ENCODE assay signal across 8 cellular contexts in genomic region chr17:21252289-21252874, GRCh38. TPM values are rescaled to one million over a fixed set of nuclear protein-coding genes. Genes with fewer than 3 reads are reported as not detected.
A peak's percentile ranks its signal among the peaks of the same experiment; 100 is the strongest.
DNase-seq lines count a peak whose midpoint lies in the region; ATAC-seq and TF ChIP-seq lines count a peak whose summit lies in the region.

No MANE protein-coding gene starts in this region.

- H3K36me3 ChIP-seq in iPS DF 6.9 (ENCODE audit: control insufficient read depth, insufficient read depth, low read length) = no peaks in the 10 kb centered on the region

- peaks cover 2% of the 10 kb centered on the region; the same call in 1 of the 2 replicates for H3K27me3 Mint-ChIP-seq in HFFc6 (ENCODE audit: insufficient read depth)

- H3K4me3 Mint-ChIP-seq in HFFc6 = peak overlapping the region; percentile 82
- H3K4me3 Mint-ChIP-seq in stimulated activated effector memory CD8-positive, alpha-beta T cell treated with anti-CD3 and anti-CD28 coated beads, Interleukin-12 subunit alpha, Interleukin-12 subunit beta, amount 100 ng/mL, for 72 hours = peak overlapping the region; percentile 76

- no peaks in the 10 kb centered on the region for H3K9me3 ChIP-seq in iPS DF 6.9 (ENCODE audit: control insufficient read depth, insufficient read depth, low read length)

- ATAC-seq in stimulated activated effector memory CD8-positive, alpha-beta T cell treated with anti-CD3 and anti-CD28 coated beads, Interleukin-12 subunit alpha, Interleukin-12 subunit beta, amount 100 ng/mL, for 72 hours = peak; percentile 2

- H3K4me1 Mint-ChIP-seq in HFFc6 (ENCODE audit: low read depth) = peaks cover 18% of the 10 kb centered on the region
- H3K4me1 Mint-ChIP-seq in stimulated activated effector memory CD8-positive, alpha-beta T cell treated with anti-CD3 and anti-CD28 coated beads, Interleukin-12 subunit alpha, Interleukin-12 subunit beta, amount 100 ng/mL, for 72 hours = peaks cover 45% of the 10 kb centered on the region

- no peak overlapping the region for H3K27ac Mint-ChIP-seq in HFFc6
- H3K27ac Mint-ChIP-seq in stimulated activated effector memory CD8-positive, alpha-beta T cell treated with anti-CD3 and anti-CD28 coated beads, Interleukin-12 subunit alpha, Interleukin-12 subunit beta, amount 100 ng/mL, for 72 hours = peak overlapping the region; percentile 32

- no peaks in the 10 kb centered on the region for H3K9me3 Mint-ChIP-seq in HFFc6
- H3K9me3 Mint-ChIP-seq in stimulated activated effector memory CD8-positive, alpha-beta T cell treated with anti-CD3 and anti-CD28 coated beads, Interleukin-12 subunit alpha, Interleukin-12 subunit beta, amount 100 ng/mL, for 72 hours = no peaks in the 10 kb centered on the region

- no peaks in the 10 kb centered on the region for H3K36me3 Mint-ChIP-seq in HFFc6 (ENCODE audit: low read depth)
- H3K36me3 Mint-ChIP-seq in stimulated activated effector memory CD8-positive, alpha-beta T cell treated with anti-CD3 and anti-CD28 coated beads, Interleukin-12 subunit alpha, Interleukin-12 subunit beta, amount 100 ng/mL, for 72 hours = no peaks in the 10 kb centered on the region

- TF ChIP-seq CTCF in HFFc6 (IDR thresholded peaks at IDR 0.05) (no peak), VCaP (conservative IDR thresholded peaks at IDR 0.05) (no peak)

- DNase-seq in HFFc6 (no peak), iPS DF 6.9 (ENCODE audit: low read depth, low spot score) (no peak), NCI-H345 (lab: John Stamatoyannopoulos, UW) (no peak), NCI-H2227 (lab: John Stamatoyannopoulos, UW; ENCODE audit: unreplicated experiment) (no peak), hypothalamus (lab: John Stamatoyannopoulos, UW) (no peak)
- no peak for DNase-seq in stimulated activated effector memory CD8-positive, alpha-beta T cell treated with anti-CD3 and anti-CD28 coated beads, Interleukin-12 subunit alpha, Interleukin-12 subunit beta, amount 100 ng/mL, for 72 hours (ENCODE audit: low spot score in 2 of 2)
- no peak for DNase-seq in central memory CD4-positive, alpha-beta T cell

- H3K27ac ChIP-seq in VCaP (peak overlapping the region; percentile 49; the same call in 1 of the 2 replicates), iPS DF 6.9 (ENCODE audit: low read length) (no peak overlapping the region)

- 0 out of 2 replicates have a peak, but pooled peaks cover 3% of the 10 kb centered on the region for H3K4me1 ChIP-seq in iPS DF 6.9 (ENCODE audit: control insufficient read depth, insufficient read depth, low read length)

- no peaks in the 10 kb centered on the region for H3K27me3 ChIP-seq in iPS DF 6.9 (ENCODE audit: control insufficient read depth, insufficient read depth, low read length)

- WGBS in iPS DF 6.9 (ENCODE audit: insufficient coverage, insufficient read length) = no CpG with 5 or more reads among the region's 16 CpGs

- peak overlapping the region; percentile 45; the same call in 1 of the 2 replicates for H3K4me3 ChIP-seq in iPS DF 6.9 (ENCODE audit: low read length)

RNA-seq across cellular contexts. Expression of gene NATD1, which starts 0.8 kb away (rescaled TPM):
- total RNA-seq in HFFc6 (2021; fragmentation: NEBNext Ultra II Directional; extraction: Animal tissue kit (Norgen Biotek cat#: 25700)) = 1 to 10 TPM; 3.7 to 7.9 (median 4.1) TPM

RNA-seq across cellular contexts. Expression of gene MAP2K3, which starts 32.1 kb away (rescaled TPM):
- 100 to 1,000 TPM; 177 to 221 (median 184) TPM for total RNA-seq in HFFc6 (2021; fragmentation: NEBNext Ultra II Directional; extraction: Animal tissue kit (Norgen Biotek cat#: 25700))

RNA-seq across cellular contexts. Expression of gene TMEM11, which starts 38.4 kb away (rescaled TPM):
- total RNA-seq in HFFc6 (2021; fragmentation: NEBNext Ultra II Directional; extraction: Animal tissue kit (Norgen Biotek cat#: 25700)) = 10 to 100 TPM; 32.5 to 37.6 (median 33.9) TPM
